In the genomic region with DNA sequence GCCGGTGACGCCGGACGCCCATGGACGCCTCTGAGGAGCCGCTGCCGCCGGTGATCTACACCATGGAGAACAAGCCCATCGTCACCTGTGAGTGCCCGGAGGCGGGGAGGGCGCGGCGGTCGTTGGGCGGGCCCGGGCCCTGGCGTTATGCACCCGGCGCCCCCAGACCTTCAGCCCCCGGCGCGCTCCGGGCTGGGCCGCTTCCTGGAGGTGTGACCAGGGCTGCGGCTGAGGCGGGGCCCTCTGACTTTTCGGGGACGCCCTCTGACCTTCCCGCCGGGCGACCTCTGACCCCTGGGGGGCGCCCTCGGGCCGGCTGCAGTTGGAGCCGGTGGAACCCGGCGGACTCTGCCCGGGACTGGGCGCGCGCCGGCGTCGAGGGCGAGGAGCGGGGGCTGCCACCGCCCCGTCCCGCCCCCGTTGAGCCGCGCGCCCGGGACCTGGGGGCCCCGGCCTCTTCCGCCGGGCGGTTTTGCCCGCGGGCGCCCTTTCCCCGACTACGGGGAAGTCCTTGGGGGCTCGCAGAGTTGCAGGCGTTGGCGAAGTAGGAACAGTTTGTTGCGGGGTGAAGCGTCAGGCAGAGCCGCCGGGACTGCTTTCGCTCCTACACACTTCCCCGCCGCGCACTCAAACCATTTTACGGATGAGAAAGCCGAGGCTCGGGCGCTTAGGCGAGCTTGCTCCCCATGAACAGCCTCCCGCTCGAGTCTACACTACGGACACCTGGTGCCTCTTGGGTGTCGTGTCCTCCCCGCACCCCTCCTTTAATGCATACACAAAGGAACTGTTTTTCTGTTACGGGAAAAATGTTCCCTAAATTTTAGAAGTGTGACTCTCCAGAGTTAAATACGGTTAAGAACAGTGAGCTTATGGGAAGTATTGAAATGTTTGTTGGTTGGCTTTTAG, we compare ENCODE assay signal across 8 cellular contexts. TPM values are rescaled to one million over a fixed set of nuclear protein-coding genes. Genes with fewer than 3 reads are reported as not detected.
DNase-seq lines count a peak whose midpoint lies in the region; ATAC-seq and TF ChIP-seq lines count a peak whose summit lies in the region.

No MANE protein-coding gene starts in this region.

- intact Hi-C loops in PC-3 (cut with micrococcal nuclease), result loop anchor here (2.0 kb wide), 1 partner anchor 36 kb away; no protein-coding TSS in a partner anchor

- no peaks in the 10 kb centered on the region for H3K27me3 ChIP-seq in PC-3 (ENCODE audit: low read length)
- H3K27me3 ChIP-seq in neuron (ENCODE audit: insufficient read depth, low read length), result no peaks in the 10 kb centered on the region
- H3K27me3 ChIP-seq in subcutaneous abdominal adipose tissue (ENCODE audit: control insufficient read depth in 5 of 5, insufficient read depth in 4 of 5, low read length in 5 of 5), result no peaks in the 10 kb centered on the region

- H3K4me3 ChIP-seq in PC-3 (ENCODE audit: low read length) (peak overlapping the region; percentile 89), fibroblast of villous mesenchyme (ENCODE audit: low read depth, low read length) (peak overlapping the region; percentile 80), neuron (ENCODE audit: low read length) (peak overlapping the region; percentile 63), subcutaneous abdominal adipose tissue (ENCODE audit: low read depth in 1 of 5, low read length in 5 of 5) (peak overlapping the region; percentile 62 to 88 (median 81))

- H3K79me2 ChIP-seq in PC-3 (ENCODE audit: low read length), result peaks cover 64% of the 10 kb centered on the region

- H3K9ac ChIP-seq in PC-3 (ENCODE audit: low read length), result peak overlapping the region; percentile 82
- peak overlapping the region; percentile 3 to 85 (median 81) for H3K9ac ChIP-seq in subcutaneous abdominal adipose tissue (ENCODE audit: low read length in 5 of 5)

- CTCF ChIA-PET in PC-3 (lab: Charles Lee), result interaction anchor here (0.6 kb wide), 1 partner anchor 37 kb away, joined by 4 read pairs; no protein-coding TSS in a partner anchor

- POLR2A ChIA-PET in PC-3 (lab: Charles Lee; ENCODE audit: unreplicated experiment), result interaction anchor here (0.6 kb wide), 2 partner anchors 28 to 240 kb away, joined by 3 to 4 read pairs; no protein-coding TSS in a partner anchor

- H3K27ac ChIP-seq in PC-3 (ENCODE audit: low read length), result 0 out of 2 replicates have a peak overlapping the region, but pooled peaks have one; percentile 23
- peak overlapping the region; percentile 74 for H3K27ac ChIP-seq in subcutaneous abdominal adipose tissue (ENCODE audit: low read depth, low read length)

- H3K9me3 ChIP-seq in PC-3 (ENCODE audit: low read length) (no peaks in the 10 kb centered on the region), neuron (ENCODE audit: low read length) (no peaks in the 10 kb centered on the region), subcutaneous abdominal adipose tissue (ENCODE audit: control insufficient read depth in 5 of 5, low read length in 5 of 5) (no peaks in the 10 kb centered on the region)

- H3K9me2 ChIP-seq in PC-3 (replicated peaks; ENCODE audit: low read length), result no peaks in the 10 kb centered on the region

- H3K4me1 ChIP-seq in PC-3 (ENCODE audit: insufficient read depth, low read length) (peaks cover 21% of the 10 kb centered on the region), neuron (ENCODE audit: insufficient read depth, low read length) (peaks cover 23% of the 10 kb centered on the region), subcutaneous abdominal adipose tissue (ENCODE audit: control insufficient read depth in 5 of 5, insufficient read depth in 5 of 5, low read length in 5 of 5) (peaks cover 0 to 46% (median 33%) of the 10 kb centered on the region in 5 donors)

- H4K20me1 ChIP-seq in PC-3 (ENCODE audit: low read length), result peaks cover 41% of the 10 kb centered on the region

- H3K36me3 ChIP-seq in PC-3 (ENCODE audit: low read depth, low read length) (0 out of 2 replicates have a peak, but pooled peaks cover 3% of the 10 kb centered on the region), neuron (ENCODE audit: insufficient read depth, low read length) (no peaks in the 10 kb centered on the region), subcutaneous abdominal adipose tissue (ENCODE audit: control insufficient read depth in 5 of 5, insufficient read depth in 5 of 5, low read length in 5 of 5) (no peaks in the 10 kb centered on the region)

- H3K4me2 ChIP-seq in PC-3 (ENCODE audit: low read length), result peak overlapping the region; percentile 96

- peak; percentile 56 for ATAC-seq in GM19023 (IDR thresholded peaks at IDR 0.05; ENCODE audit: unreplicated experiment)
- peak; percentile 69 for ATAC-seq in HG03280 (IDR thresholded peaks at IDR 0.05; ENCODE audit: unreplicated experiment)
- ATAC-seq in PC-3, result peak; percentile 49

- no TSS peak for BruUV-seq in PC-3 (replicated peaks; lab: Mats Ljungman, UMichigan)

- TF ChIP-seq CTCF in PC-3 (conservative IDR thresholded peaks at IDR 0.05; ENCODE audit: low read depth, low read length) (0 out of 2 replicates have a peak, but pooled peaks have one; percentile 17), fibroblast of villous mesenchyme (IDR thresholded peaks at IDR 0.05; ENCODE audit: insufficient read depth, low read depth, low read length) (no peak)

- H2AFZ ChIP-seq in PC-3 (ENCODE audit: low read length), result peak overlapping the region; percentile 35; the same call in 1 of the 2 replicates
- no peak overlapping the region for H2AFZ ChIP-seq in neuron (ENCODE audit: low read depth, low read length)

- DNase-seq in AG20443 (ENCODE audit: low spot score), result peak; percentile 54
- DNase-seq in PC-3, result peak; percentile 32
- peak; percentile 52 to 70 for DNase-seq in activated T-helper 1 cell treated with anti-CD3 and anti-CD28 coated beads, Interleukin-2, amount 50 U/mL, for 16 hours (ENCODE audit: low read depth in 1 of 2, low spot score in 1 of 2)
- DNase-seq in fibroblast of villous mesenchyme (ENCODE audit: low read depth), result peak; percentile 36

- H3F3A ChIP-seq in PC-3 (ENCODE audit: low read length, unreplicated experiment), result no peaks in the 10 kb centered on the region

RNA-seq across cellular contexts. Expression of gene TRAPPC10, which starts 0.6 kb away (rescaled TPM):
- total RNA-seq in PC-3 (2014; rRNA removed), result 28.9 and 31.4 TPM in 2 replicates
- 27.1 and 28.5 TPM in 2 replicates for total RNA-seq in fibroblast of villous mesenchyme

Comparison
In these comparisons a context has a peak if more than half of its experiments do, and no peak if none do; other contexts are left out.
1. Peak in every context shown above with its lines: DNase-seq, ATAC-seq, H3K4me3 ChIP-seq and H3K27ac ChIP-seq.